ENCODE assay signal across 1 cellular context in genomic region chr1:220776725-220777326, GRCh38.
TF ChIP-seq lines count a peak whose summit lies in the region.

No MANE protein-coding gene starts in this region.

TF ChIP-seq in GM12878, 131 proteins besides CTCF, POLR2A, EP300 and RAD21 (continued from another document):
- TF ChIP-seq, protein P1, sequence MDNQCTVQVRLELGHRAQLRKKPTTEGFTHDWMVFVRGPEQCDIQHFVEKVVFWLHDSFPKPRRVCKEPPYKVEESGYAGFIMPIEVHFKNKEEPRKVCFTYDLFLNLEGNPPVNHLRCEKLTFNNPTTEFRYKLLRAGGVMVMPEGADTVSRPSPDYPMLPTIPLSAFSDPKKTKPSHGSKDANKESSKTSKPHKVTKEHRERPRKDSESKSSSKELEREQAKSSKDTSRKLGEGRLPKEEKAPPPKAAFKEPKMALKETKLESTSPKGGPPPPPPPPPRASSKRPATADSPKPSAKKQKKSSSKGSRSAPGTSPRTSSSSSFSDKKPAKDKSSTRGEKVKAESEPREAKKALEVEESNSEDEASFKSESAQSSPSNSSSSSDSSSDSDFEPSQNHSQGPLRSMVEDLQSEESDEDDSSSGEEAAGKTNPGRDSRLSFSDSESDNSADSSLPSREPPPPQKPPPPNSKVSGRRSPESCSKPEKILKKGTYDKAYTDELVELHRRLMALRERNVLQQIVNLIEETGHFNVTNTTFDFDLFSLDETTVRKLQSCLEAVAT (IDR thresholded peaks at IDR 0.05) = 0 out of 2 replicates have a peak, but pooled peaks have one; percentile 19
- TF ChIP-seq CHD4 (IDR thresholded peaks at IDR 0.05) = no peak
- no peak for TF ChIP-seq ESRRA (IDR thresholded peaks at IDR 0.05; ENCODE audit: low read length)
- no peak for TF ChIP-seq ZBTB4 (CRISPR knock-in tag; IDR thresholded peaks at IDR 0.05)
- no peak for TF ChIP-seq GABPA (IDR thresholded peaks at IDR 0.05; ENCODE audit: low read depth)
- TF ChIP-seq, protein P2, sequence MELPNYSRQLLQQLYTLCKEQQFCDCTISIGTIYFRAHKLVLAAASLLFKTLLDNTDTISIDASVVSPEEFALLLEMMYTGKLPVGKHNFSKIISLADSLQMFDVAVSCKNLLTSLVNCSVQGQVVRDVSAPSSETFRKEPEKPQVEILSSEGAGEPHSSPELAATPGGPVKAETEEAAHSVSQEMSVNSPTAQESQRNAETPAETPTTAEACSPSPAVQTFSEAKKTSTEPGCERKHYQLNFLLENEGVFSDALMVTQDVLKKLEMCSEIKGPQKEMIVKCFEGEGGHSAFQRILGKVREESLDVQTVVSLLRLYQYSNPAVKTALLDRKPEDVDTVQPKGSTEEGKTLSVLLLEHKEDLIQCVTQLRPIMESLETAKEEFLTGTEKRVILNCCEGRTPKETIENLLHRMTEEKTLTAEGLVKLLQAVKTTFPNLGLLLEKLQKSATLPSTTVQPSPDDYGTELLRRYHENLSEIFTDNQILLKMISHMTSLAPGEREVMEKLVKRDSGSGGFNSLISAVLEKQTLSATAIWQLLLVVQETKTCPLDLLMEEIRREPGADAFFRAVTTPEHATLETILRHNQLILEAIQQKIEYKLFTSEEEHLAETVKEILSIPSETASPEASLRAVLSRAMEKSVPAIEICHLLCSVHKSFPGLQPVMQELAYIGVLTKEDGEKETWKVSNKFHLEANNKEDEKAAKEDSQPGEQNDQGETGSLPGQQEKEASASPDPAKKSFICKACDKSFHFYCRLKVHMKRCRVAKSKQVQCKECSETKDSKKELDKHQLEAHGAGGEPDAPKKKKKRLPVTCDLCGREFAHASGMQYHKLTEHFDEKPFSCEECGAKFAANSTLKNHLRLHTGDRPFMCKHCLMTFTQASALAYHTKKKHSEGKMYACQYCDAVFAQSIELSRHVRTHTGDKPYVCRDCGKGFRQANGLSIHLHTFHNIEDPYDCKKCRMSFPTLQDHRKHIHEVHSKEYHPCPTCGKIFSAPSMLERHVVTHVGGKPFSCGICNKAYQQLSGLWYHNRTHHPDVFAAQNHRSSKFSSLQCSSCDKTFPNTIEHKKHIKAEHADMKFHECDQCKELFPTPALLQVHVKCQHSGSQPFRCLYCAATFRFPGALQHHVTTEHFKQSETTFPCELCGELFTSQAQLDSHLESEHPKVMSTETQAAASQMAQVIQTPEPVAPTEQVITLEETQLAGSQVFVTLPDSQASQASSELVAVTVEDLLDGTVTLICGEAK (IDR thresholded peaks at IDR 0.05; ENCODE audit: borderline replicate concordance) = no peak
- no peak for TF ChIP-seq DPF2 (IDR thresholded peaks at IDR 0.05)
- no peak for TF ChIP-seq PAX5 (IDR thresholded peaks at IDR 0.05; ENCODE audit: borderline replicate concordance, low read depth, low read length)
- no peak for TF ChIP-seq NR2F1 (conservative IDR thresholded peaks at IDR 0.05)
- TF ChIP-seq TBL1XR1 (IDR thresholded peaks at IDR 0.05; ENCODE audit: low read depth, low read length) = no peak
- TF ChIP-seq BCLAF1 (IDR thresholded peaks at IDR 0.05) = no peak
- TF ChIP-seq CEBPB (IDR thresholded peaks at IDR 0.05; ENCODE audit: borderline replicate concordance in 1 of 2, low read depth in 2 of 2, low read length in 2 of 2) = no peak
- TF ChIP-seq POU2F2 (IDR thresholded peaks at IDR 0.05; ENCODE audit: borderline replicate concordance, low read depth, low read length) = no peak
- TF ChIP-seq RB1 (IDR thresholded peaks at IDR 0.05; ENCODE audit: borderline replicate concordance) = peak; percentile 61; the same call in 1 of the 2 replicates
- no peak for TF ChIP-seq CBFB (IDR thresholded peaks at IDR 0.05; ENCODE audit: low read depth)
- TF ChIP-seq STAT1 (conservative IDR thresholded peaks at IDR 0.05) = 0 out of 2 replicates have a peak, but pooled peaks have one; percentile 57
- TF ChIP-seq MTA2 (IDR thresholded peaks at IDR 0.05; ENCODE audit: low read depth) = no peak
- peak; percentile 84 for TF ChIP-seq SMC3 (IDR thresholded peaks at IDR 0.05; ENCODE audit: borderline replicate concordance, low read length)
- no peak for TF ChIP-seq NFIC (IDR thresholded peaks at IDR 0.05; ENCODE audit: low read depth, low read length)
- no peak for TF ChIP-seq KLF5 (IDR thresholded peaks at IDR 0.05; ENCODE audit: partially characterized antibody)
- TF ChIP-seq, protein P3, sequence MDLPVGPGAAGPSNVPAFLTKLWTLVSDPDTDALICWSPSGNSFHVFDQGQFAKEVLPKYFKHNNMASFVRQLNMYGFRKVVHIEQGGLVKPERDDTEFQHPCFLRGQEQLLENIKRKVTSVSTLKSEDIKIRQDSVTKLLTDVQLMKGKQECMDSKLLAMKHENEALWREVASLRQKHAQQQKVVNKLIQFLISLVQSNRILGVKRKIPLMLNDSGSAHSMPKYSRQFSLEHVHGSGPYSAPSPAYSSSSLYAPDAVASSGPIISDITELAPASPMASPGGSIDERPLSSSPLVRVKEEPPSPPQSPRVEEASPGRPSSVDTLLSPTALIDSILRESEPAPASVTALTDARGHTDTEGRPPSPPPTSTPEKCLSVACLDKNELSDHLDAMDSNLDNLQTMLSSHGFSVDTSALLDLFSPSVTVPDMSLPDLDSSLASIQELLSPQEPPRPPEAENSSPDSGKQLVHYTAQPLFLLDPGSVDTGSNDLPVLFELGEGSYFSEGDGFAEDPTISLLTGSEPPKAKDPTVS (IDR thresholded peaks at IDR 0.05; ENCODE audit: low read depth, low read length) = no peak
- no peak for TF ChIP-seq ZNF622 (IDR thresholded peaks at IDR 0.05)
- TF ChIP-seq CHD2 (IDR thresholded peaks at IDR 0.05; ENCODE audit: borderline replicate concordance, low read depth, low read length) = no peak
- no peak for TF ChIP-seq MXI1 (IDR thresholded peaks at IDR 0.05; ENCODE audit: low read depth, low read length)
- TF ChIP-seq YY1 (IDR thresholded peaks at IDR 0.05; ENCODE audit: low read depth, low read length) = peak; percentile 57; the same call in 1 of the 2 replicates
- no peak for TF ChIP-seq SMAD1 (IDR thresholded peaks at IDR 0.05; ENCODE audit: low read depth, partially characterized antibody)
- no peak for TF ChIP-seq CBX3 (IDR thresholded peaks at IDR 0.05; ENCODE audit: borderline replicate concordance, low read depth)
- TF ChIP-seq, protein P4, sequence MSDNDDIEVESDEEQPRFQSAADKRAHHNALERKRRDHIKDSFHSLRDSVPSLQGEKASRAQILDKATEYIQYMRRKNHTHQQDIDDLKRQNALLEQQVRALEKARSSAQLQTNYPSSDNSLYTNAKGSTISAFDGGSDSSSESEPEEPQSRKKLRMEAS (IDR thresholded peaks at IDR 0.05; ENCODE audit: low read depth, low read length) = no peak
- no peak for TF ChIP-seq E4F1 (IDR thresholded peaks at IDR 0.05; ENCODE audit: borderline replicate concordance, partially characterized antibody)
- TF ChIP-seq ZNF207 (IDR thresholded peaks at IDR 0.05; ENCODE audit: borderline replicate concordance) = no peak
- no peak for TF ChIP-seq ATF2 (IDR thresholded peaks at IDR 0.05; ENCODE audit: low read length)
- no peak for TF ChIP-seq IKZF2 (IDR thresholded peaks at IDR 0.05)
- no peak for TF ChIP-seq SIN3A (IDR thresholded peaks at IDR 0.05; ENCODE audit: low read depth, low read length)
